In the genomic region with DNA sequence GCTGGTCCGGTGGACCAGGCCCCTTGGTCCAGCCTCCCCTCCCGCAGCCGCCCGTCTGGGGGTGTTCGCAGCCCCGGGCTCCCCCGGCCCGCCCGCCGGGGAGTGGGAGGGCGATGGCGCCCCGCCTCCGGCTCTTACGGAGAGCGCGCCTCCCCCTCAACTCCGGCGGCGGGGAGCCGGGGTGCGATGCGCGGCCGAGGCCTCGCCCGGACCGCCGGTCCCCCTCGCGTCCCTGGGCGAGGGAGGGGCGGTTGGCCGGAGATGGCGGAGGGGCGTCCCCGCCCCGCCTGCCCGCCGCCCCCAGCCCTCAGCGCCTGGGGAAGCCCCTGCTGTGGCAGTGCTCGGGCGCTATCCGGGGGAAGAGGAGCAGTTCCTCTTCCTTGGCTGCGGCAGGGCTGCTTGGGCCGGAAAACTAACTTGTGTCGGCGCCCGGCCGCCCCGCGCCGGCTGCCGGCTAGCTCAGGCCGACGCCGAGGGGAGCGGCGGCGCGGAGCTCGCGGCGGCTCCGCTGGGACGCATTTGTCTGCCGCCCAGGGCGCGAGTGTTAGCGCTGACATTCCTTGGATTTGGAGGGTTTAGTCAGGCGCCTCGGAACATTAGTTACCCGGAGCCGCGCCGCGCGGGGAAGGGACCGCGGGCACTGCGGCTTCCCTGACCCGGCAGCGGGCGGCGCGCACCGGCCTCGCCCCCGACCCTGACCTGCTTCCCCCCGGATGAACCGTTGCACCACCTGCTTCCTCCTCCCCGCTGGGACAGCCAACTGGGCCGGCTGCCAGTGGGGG, we compare ENCODE assay signal across 8 cellular contexts. TPM values are rescaled to one million over a fixed set of nuclear protein-coding genes. Genes with fewer than 3 reads are reported as not detected.
A peak's percentile ranks its signal among the peaks of the same experiment; 100 is the strongest.
DNase-seq lines count a peak whose midpoint lies in the region; ATAC-seq, FAIRE-seq and TF ChIP-seq lines count a peak whose summit lies in the region.

No MANE protein-coding gene starts in this region.

- peaks cover 1% of the 10 kb centered on the region for H3K36me3 Mint-ChIP-seq in activated naive CD8-positive, alpha-beta T cell treated with anti-CD3 and anti-CD28 coated beads for 36 hours

- peak overlapping the region; percentile 72 for H3K27ac Mint-ChIP-seq in activated naive CD8-positive, alpha-beta T cell treated with anti-CD3 and anti-CD28 coated beads for 36 hours

- H3K4me1 Mint-ChIP-seq in activated naive CD8-positive, alpha-beta T cell treated with anti-CD3 and anti-CD28 coated beads for 36 hours: peaks cover 46% of the 10 kb centered on the region

- peak overlapping the region; percentile 80 for H3K4me3 Mint-ChIP-seq in activated naive CD8-positive, alpha-beta T cell treated with anti-CD3 and anti-CD28 coated beads for 36 hours

- peak in 1 of 2 donors; percentile 46 for TF ChIP-seq POLR2A in heart left ventricle (IDR thresholded peaks at IDR 0.05)

- H3K27me3 Mint-ChIP-seq in activated naive CD8-positive, alpha-beta T cell treated with anti-CD3 and anti-CD28 coated beads for 36 hours: no peaks in the 10 kb centered on the region

- peak overlapping the region; percentile 92 for H3K4me3 ChIP-seq in HUES48 (ENCODE audit: low read depth, low read length)
- peak overlapping the region; percentile 41 to 97 (median 88) for H3K4me3 ChIP-seq in heart left ventricle

- peak; percentile 49 for ATAC-seq in GM21447 (IDR thresholded peaks at IDR 0.05; ENCODE audit: unreplicated experiment)
- ATAC-seq in heart left ventricle: peak; percentile 42 to 84 (median 72)

- peak; percentile 66 for DNase-seq in ELR (ENCODE audit: low read depth)
- DNase-seq in SKM-1 treated with dmso at 0.1 percent for 144 hours (lab: John Stamatoyannopoulos, UW; ENCODE audit: unreplicated experiment): peak; percentile 62
- peak; percentile 69 for DNase-seq in activated naive CD8-positive, alpha-beta T cell treated with anti-CD3 and anti-CD28 coated beads for 36 hours
- peak; percentile 71 to 88 (median 72) for DNase-seq in heart left ventricle
- DNase-seq in pons (ENCODE audit: low spot score): peak; percentile 64
- peak; percentile 60 for DNase-seq in urothelium cell line (ENCODE audit: low spot score)

- H3K4me1 ChIP-seq in HUES48 (ENCODE audit: control insufficient read depth, insufficient read depth, low read length) (peaks cover 47% of the 10 kb centered on the region), heart left ventricle (peaks cover 0 to 45% (median 12%) of the 10 kb centered on the region in 12 donors)

- peak overlapping the region; percentile 76; the same call in 1 of the 2 replicates for H3K9ac ChIP-seq in HUES48 (ENCODE audit: low read depth, low read length)

- H3K27ac ChIP-seq in HUES48 (ENCODE audit: low read depth, low read length) (peak overlapping the region; percentile 96), heart left ventricle (peak overlapping the region; percentile 67 to 96 (median 90))

- H3K27me3 ChIP-seq in HUES48 (ENCODE audit: control insufficient read depth, insufficient read depth, low read length) (no peaks in the 10 kb centered on the region), heart left ventricle (no peaks in the 10 kb centered on the region)

- FAIRE-seq in urothelium cell line (lab: Jason Lieb, UNC): no peak

- TF ChIP-seq CTCF in heart left ventricle (IDR thresholded peaks at IDR 0.05): peak in 2 of 12 donors; percentile 6 to 7

- no peaks in the 10 kb centered on the region for H3K9me3 ChIP-seq in HUES48 (ENCODE audit: control insufficient read depth, insufficient read depth, low read length)
- H3K9me3 ChIP-seq in heart left ventricle: no peaks in the 10 kb centered on the region

- peaks cover 21% of the 10 kb centered on the region for H3K36me3 ChIP-seq in HUES48 (ENCODE audit: control insufficient read depth, insufficient read depth, low read length)
- H3K36me3 ChIP-seq in heart left ventricle: peaks cover 0 to 6% (median 0%) of the 10 kb centered on the region in 9 donors

- H3K9me3 Mint-ChIP-seq in activated naive CD8-positive, alpha-beta T cell treated with anti-CD3 and anti-CD28 coated beads for 36 hours: no peaks in the 10 kb centered on the region

- intact Hi-C loops in heart left ventricle (cut with DNase I): loop anchor here in 8 of 10 donors (5.0 to 10.0 kb wide), 6 partner anchors 65 to 145 kb away; no protein-coding TSS in a partner anchor

- 0 to 1% (median 0%) methylated on average over 18 to 93 of the region's 93 CpGs for WGBS in heart left ventricle, 4 donors

RNA-seq across cellular contexts. Expression of gene GALNT7, which starts 1.0 kb away (rescaled TPM):
- 10 to 100 TPM; 14.3 to 14.7 TPM for total RNA-seq in activated naive CD8-positive, alpha-beta T cell treated with anti-CD3 and anti-CD28 coated beads for 36 hours
- total RNA-seq in heart left ventricle: 10 to 100 TPM in 1 of 9 donors, 1 to 10 TPM in 8; 3.1 to 12.8 (median 6.6) TPM
- 1 to 10 TPM; 2.3 to 4.1 TPM for polyA plus RNA-seq in heart left ventricle

Comparison
In these comparisons a context has a peak if more than half of its experiments do, and no peak if none do; other contexts are left out.
1. Peak in every context shown above with its lines: DNase-seq, ATAC-seq, H3K4me3 ChIP-seq and H3K27ac ChIP-seq.